ENCODE assay signal across 12 cellular contexts in genomic region chr17:48440660-48441059, GRCh38. TPM values are rescaled to one million over a fixed set of nuclear protein-coding genes. Genes with fewer than 3 reads are reported as not detected.
A peak's percentile ranks its signal among the peaks of the same experiment; 100 is the strongest.
DNase-seq lines count a peak whose midpoint lies in the region; ATAC-seq, FAIRE-seq and TF ChIP-seq lines count a peak whose summit lies in the region.
"Had no signal": no experiment of that assay in that cellular context is flagged by ENCODE, and none has a peak within 500 bp of the region (broad histone marks: within the 10 kb centered on the region; RNA-seq: fewer than 3 reads in every experiment).

No MANE protein-coding gene starts in this region.

- ATAC-seq in activated T-cell treated with anti-CD3 and anti-CD28 coated beads, Interleukin-2, amount 50 U/mL, for 4 hours, result no peak
- no peak for ATAC-seq in GM12878

- H3K27me3 ChIP-seq in OCI-LY3 (ENCODE audit: low read depth, low read length) (no peaks in the 10 kb centered on the region; the same call in 1 of the 2 replicates), GM12878 (replicated peaks in 1 of 2; ENCODE audit: control insufficient read depth in 2 of 2, insufficient read depth in 2 of 2, low read length in 1 of 2) (no peaks in the 10 kb centered on the region), stomach (peaks cover 0 to 33% (median 15%) of the 10 kb centered on the region in 3 donors), tibial artery (peaks cover 0 to 41% of the 10 kb centered on the region in 2 donors)
- H3K27me3 ChIP-seq: SJCRH30 had no signal

- no peak overlapping the region for H2AFZ ChIP-seq in OCI-LY3 (ENCODE audit: low read depth, low read length)
- H2AFZ ChIP-seq in GM12878 (ENCODE audit: control insufficient read depth, low read depth, low read length), result peak overlapping the region; percentile 6

- no peak for TF ChIP-seq RAD21 in GM12878 (IDR thresholded peaks at IDR 0.05; ENCODE audit: insufficient read depth, low read depth, low read length)

- no peak for FAIRE-seq in GM12878 (lab: Jason Lieb, UNC)

- WGBS in GM12878 (ENCODE audit: insufficient coverage, insufficient replicate concordance, low lambda C conversion rate, missing lambda C conversion rate), result 50% methylated on average over 2 of the region's 2 CpGs
- 71 to 81% (median 78%) methylated on average over 2 of the region's 2 CpGs for WGBS in stomach, 5 donors

- H4K20me1 ChIP-seq in OCI-LY3 (ENCODE audit: insufficient read depth, low read length) (no peaks in the 10 kb centered on the region), GM12878 (ENCODE audit: control insufficient read depth, insufficient read depth) (no peaks in the 10 kb centered on the region)

- TF ChIP-seq CTCF in OCI-LY3 (IDR thresholded peaks at IDR 0.05; ENCODE audit: low read depth, low read length) (no peak), GM12878 (IDR thresholded peaks at IDR 0.05 in 2 of 3, conservative IDR thresholded peaks at IDR 0.05 in 1 of 3; ENCODE audit: control insufficient read depth in 2 of 3, extremely low read depth in 1 of 3, insufficient read depth in 1 of 3, low read depth in 3 of 3, low read length in 3 of 3) (no peak), stomach (IDR thresholded peaks at IDR 0.05) (no peak), tibial artery (IDR thresholded peaks at IDR 0.05) (no peak)

- H3K36me3 ChIP-seq in OCI-LY3 (replicated peaks; ENCODE audit: low read depth, low read length) (no peaks in the 10 kb centered on the region), GM12878 (ENCODE audit: control insufficient read depth in 2 of 2, insufficient read depth in 2 of 2, low read length in 1 of 2) (no peaks in the 10 kb centered on the region), stomach (no peaks in the 10 kb centered on the region), tibial artery (no peaks in the 10 kb centered on the region)
- H3K36me3 ChIP-seq: sigmoid colon, SJCRH30 had no signal

- DNase-seq in activated T-cell treated with anti-CD3 and anti-CD28 coated beads, Interleukin-2, amount 50 U/mL, for 4 hours, result no peak
- DNase-seq in activated T-cell treated with anti-CD3 and anti-CD28 coated beads for 4 hours (no peak), GM12878 (ENCODE audit: low read depth, low spot score) (no peak), stomach (no peak), OCI-M1 (lab: John Stamatoyannopoulos, UW) (no peak), NCI-H2171 (lab: John Stamatoyannopoulos, UW) (no peak), tibial artery (no peak)
- DNase-seq: occipital lobe, sigmoid colon, SJCRH30 had no signal

- TF ChIP-seq EP300 in GM12878 (IDR thresholded peaks at IDR 0.05; ENCODE audit: borderline replicate concordance in 1 of 2, control insufficient read depth in 1 of 2, low read depth in 2 of 2, low read length in 2 of 2), result no peak
- no peak for TF ChIP-seq EP300 in stomach (IDR thresholded peaks at IDR 0.05)

- H3K79me2 ChIP-seq in OCI-LY3 (ENCODE audit: low read length) (no peaks in the 10 kb centered on the region), GM12878 (ENCODE audit: control insufficient read depth, insufficient read depth, low read length) (no peaks in the 10 kb centered on the region)

- intact Hi-C loops in GM12878 (cut with micrococcal nuclease; ENCODE audit: unreplicated experiment) (no loop called here), stomach (cut with DNase I; ENCODE audit: low total_unique reads) (no loop called here), tibial artery (cut with DNase I; ENCODE audit: low total_unique reads) (no loop called here)

- CTCF ChIA-PET in GM12878 (lab: Yijun Ruan, JAX), result interaction anchor here (1.2 to 5.2 kb wide), 10 partner anchors 12 to 181 kb away, joined by 3 to 25 read pairs (median 7); partner anchors contain the start of gene HOXB5

- BruUV-seq in GM12878 (replicated peaks; lab: Mats Ljungman, UMichigan), result TSS peak; percentile 96

- in situ Hi-C loops in GM12878 (cut with MboI), result no loop called here

- H3K9ac ChIP-seq in OCI-LY3 (ENCODE audit: low read length) (peak overlapping the region; percentile 16; the same call in 1 of the 2 replicates), GM12878 (ENCODE audit: control insufficient read depth, insufficient read depth, low read length) (peak overlapping the region; percentile 43)

- TF ChIP-seq POLR2A in GM12878 (IDR thresholded peaks at IDR 0.05; ENCODE audit: low read depth, low read length) (no peak), stomach (IDR thresholded peaks at IDR 0.05) (no peak)

- RAD21 ChIA-PET in GM12878 (lab: Charles Lee; ENCODE audit: unreplicated experiment), result interaction anchor here (0.7 to 6.0 kb wide), 12 partner anchors 11 to 89 kb away, joined by 3 to 47 read pairs (median 8); no protein-coding TSS in a partner anchor

- H3K4me3 ChIP-seq in OCI-LY3 (ENCODE audit: low read length) (peak overlapping the region; percentile 21), GM12878 (peak overlapping the region; percentile 25; the same call in 1 of the 2 replicates), stomach (no peak overlapping the region), tibial artery (no peak overlapping the region)
- H3K4me3 ChIP-seq: sigmoid colon, SJCRH30 had no signal

- H3K4me2 ChIP-seq in OCI-LY3 (ENCODE audit: low read length) (peak overlapping the region; percentile 61), GM12878 (ENCODE audit: control insufficient read depth, insufficient read depth) (peak overlapping the region; percentile 86)

- H3K9me3 ChIP-seq in OCI-LY3 (ENCODE audit: insufficient read depth, low read length), result no peaks in the 10 kb centered on the region
- H3K9me3 ChIP-seq in GM12878 (replicated peaks; ENCODE audit: control insufficient read depth, insufficient read depth, low read length), result no peaks in the 10 kb centered on the region; the same call in 2 of the 3 replicates
- H3K9me3 ChIP-seq in stomach, result no peaks in the 10 kb centered on the region
- no peaks in the 10 kb centered on the region for H3K9me3 ChIP-seq in tibial artery
- H3K9me3 ChIP-seq: sigmoid colon, SJCRH30 had no signal

- H3K9me3 Mint-ChIP-seq in activated T-cell treated with anti-CD3 and anti-CD28 coated beads, Interleukin-2, amount 50 U/mL, for 4 hours, result peaks cover 3% of the 10 kb centered on the region

- H3K36me3 Mint-ChIP-seq in activated T-cell treated with anti-CD3 and anti-CD28 coated beads, Interleukin-2, amount 50 U/mL, for 4 hours (ENCODE audit: insufficient read depth), result no peaks in the 10 kb centered on the region

- H3K4me1 Mint-ChIP-seq in activated T-cell treated with anti-CD3 and anti-CD28 coated beads, Interleukin-2, amount 50 U/mL, for 4 hours (ENCODE audit: low read depth), result peaks cover 94% of the 10 kb centered on the region

- POLR2A ChIA-PET in GM12878 (lab: Charles Lee), result interaction anchor here (0.7 to 4.5 kb wide), 9 partner anchors 10 to 101 kb away, joined by 3 to 31 read pairs (median 9); no protein-coding TSS in a partner anchor

- H3K27me3 Mint-ChIP-seq in activated T-cell treated with anti-CD3 and anti-CD28 coated beads, Interleukin-2, amount 50 U/mL, for 4 hours (ENCODE audit: low read depth), result no peaks in the 10 kb centered on the region

- peak overlapping the region; percentile 53 for H3K4me3 Mint-ChIP-seq in activated T-cell treated with anti-CD3 and anti-CD28 coated beads, Interleukin-2, amount 50 U/mL, for 4 hours

- H3K4me1 ChIP-seq in OCI-LY3 (ENCODE audit: low read length) (peaks cover 47% of the 10 kb centered on the region), GM12878 (ENCODE audit: control insufficient read depth, insufficient read depth, low read length) (peaks cover 64% of the 10 kb centered on the region), stomach (peaks cover 0 to 13% (median 0%) of the 10 kb centered on the region in 4 donors), tibial artery (no peaks in the 10 kb centered on the region)
- H3K4me1 ChIP-seq: sigmoid colon had no signal

- H3K27ac ChIP-seq in OCI-LY3 (ENCODE audit: low read length) (peak overlapping the region; percentile 65), GM12878 (ENCODE audit: control insufficient read depth, insufficient read depth) (peak overlapping the region; percentile 94), stomach (peak overlapping the region in 3 of 5 donors; percentile 7 to 48 (median 9)), tibial artery (no peak overlapping the region)
- H3K27ac ChIP-seq: sigmoid colon, SJCRH30 had no signal

- SMC1A ChIA-PET in GM12878 (lab: Charles Lee; ENCODE audit: uncharacterized antibody, unreplicated experiment), result interaction anchor here (0.5 to 8.8 kb wide), 23 partner anchors 10 to 395 kb away, joined by 3 to 120 read pairs (median 4); no protein-coding TSS in a partner anchor

TF ChIP-seq in GM12878, 131 proteins besides CTCF, POLR2A, EP300 and RAD21 (continues in another document):
- TF ChIP-seq EZH2 (IDR thresholded peaks at IDR 0.05; ENCODE audit: borderline replicate concordance, control insufficient read depth, low read depth, low read length), result no peak

RNA-seq across cellular contexts. Expression of gene SKAP1, which starts 10.6 kb away (rescaled TPM):
- 10 to 100 TPM; 25.8 to 33.9 (median 28.7) TPM for total RNA-seq in activated T-cell treated with anti-CD3 and anti-CD28 coated beads, Interleukin-2, amount 50 U/mL, for 4 hours
- total RNA-seq in GM12878 (2013; cell fraction: nucleolus; rRNA removed), result 105 and 107 TPM in 2 replicates
- total RNA-seq in GM12878 (2014; rRNA removed) (18.0 and 18.4 TPM in 2 replicates), GM12878 (2014; rRNA removed; fragmentation: Illumina TruSeq; extraction: Trizol) (34.5 and 38.7 TPM in 2 replicates), GM12878 (2021) (36.6 and 38.4 TPM in 2 replicates), stomach (1 to 10 TPM in 3 of 5 donors, not detected in 2; 2.4 to 4.1 (median 3.2) TPM)
- 60.0 TPM for polyA plus RNA-seq in GM12878 (2011; ENCODE audit: low read depth)
- polyA plus RNA-seq in GM12878 (2011; rRNA removed) (97.6 and 149 TPM in 2 replicates), GM12878 (2014; fragmentation: Illumina TruSeq; extraction: Trizol) (72.1 and 78.5 TPM in 2 replicates), GM12878 (2014; fragmentation: Nextera tagmentation; extraction: Ambion mirVana) (10 to 100 TPM; 17.1 to 34.2 TPM), GM12878 (2014; rRNA removed) (27.4 and 35.2 TPM in 2 replicates), GM12878 (2016; fragmentation: Nextera tagmentation; extraction: Ambion mirVana) (10 to 100 TPM; 42.7 to 46.3 TPM), stomach (1 to 10 TPM; 2.7 to 4.4 (median 3.2) TPM)
- 72.9 and 113 TPM in 2 replicates for polyA plus RNA-seq in GM12878 (2011; cell fraction: cytosol; rRNA removed)
- polyA plus RNA-seq in GM12878 (2011; cell fraction: nucleus; rRNA removed), result 45.5 and 54.5 TPM in 2 replicates
- 57.2 and 78.2 TPM in 2 replicates for polyA plus RNA-seq in GM12878 (2012)
- polyA minus RNA-seq in GM12878 (2011; rRNA and poly(A)+ RNA removed), result 60.6 and 66.1 TPM in 2 replicates
- polyA minus RNA-seq in GM12878 (2011; cell fraction: cytosol; rRNA and poly(A)+ RNA removed), result 18.0 and 20.8 TPM in 2 replicates
- 49.3 and 76.1 TPM in 2 replicates for polyA minus RNA-seq in GM12878 (2011; cell fraction: nucleus; rRNA and poly(A)+ RNA removed)
- total RNA-seq: lung microvascular endothelial cell, SJCRH30 had no signal

Comparison
In these comparisons a context has a peak if more than half of its experiments do, and no peak if none do; other contexts are left out.
1. H3K27ac ChIP-seq: peak in OCI-LY3 (single experiment), GM12878 (single experiment) and stomach (3 of 5); none in tibial artery (0 of 2).
2. H3K4me3 ChIP-seq: peak in OCI-LY3 (single experiment) and GM12878 (single experiment); none in stomach (0 of 4) and tibial artery (0 of 2).